ENCODE assay signal across 1 cellular context in the genomic region with DNA sequence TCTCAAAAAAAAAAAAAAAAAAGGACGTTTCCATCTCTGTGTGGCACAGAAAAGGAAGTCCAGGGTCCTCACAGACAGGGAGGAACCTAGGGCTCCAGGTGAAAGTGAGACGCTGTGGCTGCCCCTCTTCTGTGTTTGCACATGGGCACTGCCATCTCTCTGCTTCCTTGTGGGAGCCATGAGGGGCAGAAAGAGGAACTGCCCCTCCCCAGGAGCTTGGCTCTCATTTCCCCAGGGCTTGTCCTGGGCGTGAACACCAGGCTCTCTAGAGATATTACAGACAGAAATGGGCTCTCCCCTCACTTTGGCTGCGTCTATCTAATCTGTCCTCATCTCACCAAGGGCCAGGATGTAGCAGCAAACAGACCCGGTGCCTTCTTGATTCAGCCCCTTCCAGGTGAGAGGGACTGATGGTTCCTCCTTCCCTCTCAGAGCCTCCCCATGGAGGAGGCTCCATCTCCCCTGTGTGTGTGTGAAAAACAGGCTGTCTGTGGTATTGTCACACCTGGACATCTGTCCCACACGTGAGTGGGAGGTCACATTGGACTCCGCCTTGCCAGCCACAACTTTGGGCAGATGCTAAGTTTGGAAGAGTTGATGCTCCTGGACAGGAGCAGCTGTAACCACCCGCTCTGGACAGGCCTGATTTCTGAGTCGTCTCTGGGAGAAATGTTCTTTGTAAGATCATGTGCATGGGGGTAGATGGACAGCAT.
TF ChIP-seq lines count a peak whose summit lies in the region.

No MANE protein-coding gene starts in this region.

TF ChIP-seq in K562, 482 proteins besides CTCF, POLR2A, EP300 and RAD21:
- TF ChIP-seq, protein P1, sequence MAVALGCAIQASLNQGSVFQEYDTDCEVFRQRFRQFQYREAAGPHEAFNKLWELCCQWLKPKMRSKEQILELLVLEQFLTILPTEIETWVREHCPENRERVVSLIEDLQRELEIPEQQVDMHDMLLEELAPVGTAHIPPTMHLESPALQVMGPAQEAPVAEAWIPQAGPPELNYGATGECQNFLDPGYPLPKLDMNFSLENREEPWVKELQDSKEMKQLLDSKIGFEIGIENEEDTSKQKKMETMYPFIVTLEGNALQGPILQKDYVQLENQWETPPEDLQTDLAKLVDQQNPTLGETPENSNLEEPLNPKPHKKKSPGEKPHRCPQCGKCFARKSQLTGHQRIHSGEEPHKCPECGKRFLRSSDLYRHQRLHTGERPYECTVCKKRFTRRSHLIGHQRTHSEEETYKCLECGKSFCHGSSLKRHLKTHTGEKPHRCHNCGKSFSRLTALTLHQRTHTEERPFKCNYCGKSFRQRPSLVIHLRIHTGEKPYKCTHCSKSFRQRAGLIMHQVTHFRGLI (CRISPR knock-in tag; IDR thresholded peaks at IDR 0.05), result no peak
- TF ChIP-seq SPI1 (IDR thresholded peaks at IDR 0.05; ENCODE audit: borderline replicate concordance, low read depth, low read length), result peak; percentile 74
